In genomic region chr6:67888546-67888885, GRCh38 we compare ENCODE assay signal across 1 cellular context.
TF ChIP-seq lines count a peak whose summit lies in the region.

No MANE protein-coding gene starts in this region.

TF ChIP-seq in K562, 482 proteins besides CTCF, POLR2A, EP300 and RAD21 (continued from another document and continues in another):
- TF ChIP-seq PBX2 (CRISPR knock-in tag; IDR thresholded peaks at IDR 0.05; ENCODE audit: low read depth) (no peak), PBX2 (tag; conservative IDR thresholded peaks at IDR 0.05; ENCODE audit: low read depth) (no peak), MCM7 (IDR thresholded peaks at IDR 0.05) (no peak), ZNF384 (IDR thresholded peaks at IDR 0.05; ENCODE audit: low read depth, low read length) (no peak), ZBTB12 (CRISPR knock-in tag; IDR thresholded peaks at IDR 0.05) (no peak), ZNF696 (CRISPR knock-in tag; conservative IDR thresholded peaks at IDR 0.05) (no peak), E2F1 (CRISPR knock-in tag; IDR thresholded peaks at IDR 0.05) (0 out of 2 replicates have a peak, but pooled peaks have one; percentile 22), RUNX1 (IDR thresholded peaks at IDR 0.05; ENCODE audit: low read depth) (no peak), ZNF133 (CRISPR knock-in tag; IDR thresholded peaks at IDR 0.05) (no peak), POLR2B (IDR thresholded peaks at IDR 0.05; ENCODE audit: low read depth, partially characterized antibody) (no peak), SP1 (CRISPR knock-in tag; IDR thresholded peaks at IDR 0.05) (no peak), TEAD4 (IDR thresholded peaks at IDR 0.05; ENCODE audit: low read length) (no peak), TEAD4 (CRISPR knock-in tag; IDR thresholded peaks at IDR 0.05; ENCODE audit: borderline replicate concordance) (no peak), UBTF (IDR thresholded peaks at IDR 0.05; ENCODE audit: borderline replicate concordance in 1 of 2, low read depth in 2 of 2, low read length in 2 of 2) (no peak), MXI1 (IDR thresholded peaks at IDR 0.05; ENCODE audit: low read depth, low read length) (no peak), LEF1 (IDR thresholded peaks at IDR 0.05) (no peak), HDAC6 (IDR thresholded peaks at IDR 0.05; ENCODE audit: low read depth, low read length) (no peak), KDM1A (IDR thresholded peaks at IDR 0.05) (no peak), RNF219 (CRISPR knock-in tag; IDR thresholded peaks at IDR 0.05) (0 out of 2 replicates have a peak, but pooled peaks have one; percentile 10), CBX3 (IDR thresholded peaks at IDR 0.05; ENCODE audit: borderline replicate concordance in 1 of 2, low read length in 2 of 2) (no peak), CREM (IDR thresholded peaks at IDR 0.05; ENCODE audit: low read depth) (no peak), NFIX (CRISPR knock-in tag; IDR thresholded peaks at IDR 0.05; ENCODE audit: low read depth) (peak; percentile 51; the same call in 1 of the 2 replicates), GATAD2A (IDR thresholded peaks at IDR 0.05) (no peak), ZNF253 (CRISPR knock-in tag; conservative IDR thresholded peaks at IDR 0.05) (no peak), NR1H2 (CRISPR knock-in tag; IDR thresholded peaks at IDR 0.05) (no peak), KDM5B (IDR thresholded peaks at IDR 0.05; ENCODE audit: insufficient replicate concordance, low read depth, low read length) (peak; percentile 27), TRIM24 (IDR thresholded peaks at IDR 0.05) (no peak), MLX (CRISPR knock-in tag; conservative IDR thresholded peaks at IDR 0.05) (no peak), POU5F1 (IDR thresholded peaks at IDR 0.05; ENCODE audit: borderline replicate concordance, low read depth, low read length, partially characterized antibody) (no peak)
- TF ChIP-seq, protein P1, sequence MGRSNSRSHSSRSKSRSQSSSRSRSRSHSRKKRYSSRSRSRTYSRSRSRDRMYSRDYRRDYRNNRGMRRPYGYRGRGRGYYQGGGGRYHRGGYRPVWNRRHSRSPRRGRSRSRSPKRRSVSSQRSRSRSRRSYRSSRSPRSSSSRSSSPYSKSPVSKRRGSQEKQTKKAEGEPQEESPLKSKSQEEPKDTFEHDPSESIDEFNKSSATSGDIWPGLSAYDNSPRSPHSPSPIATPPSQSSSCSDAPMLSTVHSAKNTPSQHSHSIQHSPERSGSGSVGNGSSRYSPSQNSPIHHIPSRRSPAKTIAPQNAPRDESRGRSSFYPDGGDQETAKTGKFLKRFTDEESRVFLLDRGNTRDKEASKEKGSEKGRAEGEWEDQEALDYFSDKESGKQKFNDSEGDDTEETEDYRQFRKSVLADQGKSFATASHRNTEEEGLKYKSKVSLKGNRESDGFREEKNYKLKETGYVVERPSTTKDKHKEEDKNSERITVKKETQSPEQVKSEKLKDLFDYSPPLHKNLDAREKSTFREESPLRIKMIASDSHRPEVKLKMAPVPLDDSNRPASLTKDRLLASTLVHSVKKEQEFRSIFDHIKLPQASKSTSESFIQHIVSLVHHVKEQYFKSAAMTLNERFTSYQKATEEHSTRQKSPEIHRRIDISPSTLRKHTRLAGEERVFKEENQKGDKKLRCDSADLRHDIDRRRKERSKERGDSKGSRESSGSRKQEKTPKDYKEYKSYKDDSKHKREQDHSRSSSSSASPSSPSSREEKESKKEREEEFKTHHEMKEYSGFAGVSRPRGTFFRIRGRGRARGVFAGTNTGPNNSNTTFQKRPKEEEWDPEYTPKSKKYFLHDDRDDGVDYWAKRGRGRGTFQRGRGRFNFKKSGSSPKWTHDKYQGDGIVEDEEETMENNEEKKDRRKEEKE (IDR thresholded peaks at IDR 0.05; ENCODE audit: borderline replicate concordance in 1 of 2, control insufficient read depth in 1 of 2, low read depth in 2 of 2, low read length in 1 of 2) = no peak; a peak in 1 of 4 replicates
- TF ChIP-seq, protein P2, sequence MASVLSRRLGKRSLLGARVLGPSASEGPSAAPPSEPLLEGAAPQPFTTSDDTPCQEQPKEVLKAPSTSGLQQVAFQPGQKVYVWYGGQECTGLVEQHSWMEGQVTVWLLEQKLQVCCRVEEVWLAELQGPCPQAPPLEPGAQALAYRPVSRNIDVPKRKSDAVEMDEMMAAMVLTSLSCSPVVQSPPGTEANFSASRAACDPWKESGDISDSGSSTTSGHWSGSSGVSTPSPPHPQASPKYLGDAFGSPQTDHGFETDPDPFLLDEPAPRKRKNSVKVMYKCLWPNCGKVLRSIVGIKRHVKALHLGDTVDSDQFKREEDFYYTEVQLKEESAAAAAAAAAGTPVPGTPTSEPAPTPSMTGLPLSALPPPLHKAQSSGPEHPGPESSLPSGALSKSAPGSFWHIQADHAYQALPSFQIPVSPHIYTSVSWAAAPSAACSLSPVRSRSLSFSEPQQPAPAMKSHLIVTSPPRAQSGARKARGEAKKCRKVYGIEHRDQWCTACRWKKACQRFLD (CRISPR knock-in tag; IDR thresholded peaks at IDR 0.05) = no peak
- TF ChIP-seq, protein P3, sequence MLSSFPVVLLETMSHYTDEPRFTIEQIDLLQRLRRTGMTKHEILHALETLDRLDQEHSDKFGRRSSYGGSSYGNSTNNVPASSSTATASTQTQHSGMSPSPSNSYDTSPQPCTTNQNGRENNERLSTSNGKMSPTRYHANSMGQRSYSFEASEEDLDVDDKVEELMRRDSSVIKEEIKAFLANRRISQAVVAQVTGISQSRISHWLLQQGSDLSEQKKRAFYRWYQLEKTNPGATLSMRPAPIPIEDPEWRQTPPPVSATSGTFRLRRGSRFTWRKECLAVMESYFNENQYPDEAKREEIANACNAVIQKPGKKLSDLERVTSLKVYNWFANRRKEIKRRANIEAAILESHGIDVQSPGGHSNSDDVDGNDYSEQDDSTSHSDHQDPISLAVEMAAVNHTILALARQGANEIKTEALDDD (IDR thresholded peaks at IDR 0.05) = no peak
- TF ChIP-seq, protein P4, sequence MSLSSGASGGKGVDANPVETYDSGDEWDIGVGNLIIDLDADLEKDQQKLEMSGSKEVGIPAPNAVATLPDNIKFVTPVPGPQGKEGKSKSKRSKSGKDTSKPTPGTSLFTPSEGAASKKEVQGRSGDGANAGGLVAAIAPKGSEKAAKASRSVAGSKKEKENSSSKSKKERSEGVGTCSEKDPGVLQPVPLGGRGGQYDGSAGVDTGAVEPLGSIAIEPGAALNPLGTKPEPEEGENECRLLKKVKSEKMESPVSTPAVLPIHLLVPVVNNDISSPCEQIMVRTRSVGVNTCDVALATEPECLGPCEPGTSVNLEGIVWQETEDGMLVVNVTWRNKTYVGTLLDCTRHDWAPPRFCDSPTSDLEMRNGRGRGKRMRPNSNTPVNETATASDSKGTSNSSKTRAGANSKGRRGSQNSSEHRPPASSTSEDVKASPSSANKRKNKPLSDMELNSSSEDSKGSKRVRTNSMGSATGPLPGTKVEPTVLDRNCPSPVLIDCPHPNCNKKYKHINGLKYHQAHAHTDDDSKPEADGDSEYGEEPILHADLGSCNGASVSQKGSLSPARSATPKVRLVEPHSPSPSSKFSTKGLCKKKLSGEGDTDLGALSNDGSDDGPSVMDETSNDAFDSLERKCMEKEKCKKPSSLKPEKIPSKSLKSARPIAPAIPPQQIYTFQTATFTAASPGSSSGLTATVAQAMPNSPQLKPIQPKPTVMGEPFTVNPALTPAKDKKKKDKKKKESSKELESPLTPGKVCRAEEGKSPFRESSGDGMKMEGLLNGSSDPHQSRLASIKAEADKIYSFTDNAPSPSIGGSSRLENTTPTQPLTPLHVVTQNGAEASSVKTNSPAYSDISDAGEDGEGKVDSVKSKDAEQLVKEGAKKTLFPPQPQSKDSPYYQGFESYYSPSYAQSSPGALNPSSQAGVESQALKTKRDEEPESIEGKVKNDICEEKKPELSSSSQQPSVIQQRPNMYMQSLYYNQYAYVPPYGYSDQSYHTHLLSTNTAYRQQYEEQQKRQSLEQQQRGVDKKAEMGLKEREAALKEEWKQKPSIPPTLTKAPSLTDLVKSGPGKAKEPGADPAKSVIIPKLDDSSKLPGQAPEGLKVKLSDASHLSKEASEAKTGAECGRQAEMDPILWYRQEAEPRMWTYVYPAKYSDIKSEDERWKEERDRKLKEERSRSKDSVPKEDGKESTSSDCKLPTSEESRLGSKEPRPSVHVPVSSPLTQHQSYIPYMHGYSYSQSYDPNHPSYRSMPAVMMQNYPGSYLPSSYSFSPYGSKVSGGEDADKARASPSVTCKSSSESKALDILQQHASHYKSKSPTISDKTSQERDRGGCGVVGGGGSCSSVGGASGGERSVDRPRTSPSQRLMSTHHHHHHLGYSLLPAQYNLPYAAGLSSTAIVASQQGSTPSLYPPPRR (CRISPR knock-in tag; IDR thresholded peaks at IDR 0.05; ENCODE audit: borderline replicate concordance) = no peak
- TF ChIP-seq, protein P5, sequence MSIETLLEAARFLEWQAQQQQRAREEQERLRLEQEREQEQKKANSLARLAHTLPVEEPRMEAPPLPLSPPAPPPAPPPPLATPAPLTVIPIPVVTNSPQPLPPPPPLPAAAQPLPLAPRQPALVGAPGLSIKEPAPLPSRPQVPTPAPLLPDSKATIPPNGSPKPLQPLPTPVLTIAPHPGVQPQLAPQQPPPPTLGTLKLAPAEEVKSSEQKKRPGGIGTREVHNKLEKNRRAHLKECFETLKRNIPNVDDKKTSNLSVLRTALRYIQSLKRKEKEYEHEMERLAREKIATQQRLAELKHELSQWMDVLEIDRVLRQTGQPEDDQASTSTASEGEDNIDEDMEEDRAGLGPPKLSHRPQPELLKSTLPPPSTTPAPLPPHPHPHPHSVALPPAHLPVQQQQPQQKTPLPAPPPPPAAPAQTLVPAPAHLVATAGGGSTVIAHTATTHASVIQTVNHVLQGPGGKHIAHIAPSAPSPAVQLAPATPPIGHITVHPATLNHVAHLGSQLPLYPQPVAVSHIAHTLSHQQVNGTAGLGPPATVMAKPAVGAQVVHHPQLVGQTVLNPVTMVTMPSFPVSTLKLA (conservative IDR thresholded peaks at IDR 0.05) = no peak
